15 cellular contexts compared by ENCODE assay signal in the genomic region with DNA sequence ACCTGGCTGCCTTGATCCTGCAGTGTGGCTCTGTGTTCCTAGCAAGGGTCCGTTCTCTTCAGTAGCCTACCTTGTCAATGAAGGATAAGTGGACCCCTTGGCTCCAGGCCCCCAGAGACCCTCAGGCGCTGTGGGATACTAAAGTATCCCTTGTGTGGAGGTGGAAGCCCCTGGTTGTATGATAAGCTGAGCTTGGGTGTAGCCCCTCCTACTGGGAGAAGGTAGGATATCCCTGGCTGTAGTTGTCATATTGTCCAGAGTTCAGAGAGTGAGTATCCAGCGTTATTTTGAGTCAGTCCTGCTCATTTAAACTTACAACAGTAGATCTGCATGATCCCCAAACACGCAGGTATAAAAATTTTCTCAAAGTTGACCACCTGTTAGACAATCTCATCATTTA.
A peak's percentile ranks its signal among the peaks of the same experiment; 100 is the strongest.
DNase-seq lines count a peak whose midpoint lies in the region; ATAC-seq and TF ChIP-seq lines count a peak whose summit lies in the region.
"Had no signal": no experiment of that assay in that cellular context is flagged by ENCODE, and none has a peak within 500 bp of the region (broad histone marks: within the 10 kb centered on the region; RNA-seq: fewer than 3 reads in every experiment).

No MANE protein-coding gene starts in this region.

- no peak overlapping the region for H3K27ac Mint-ChIP-seq in endodermal cell
- H3K27ac Mint-ChIP-seq: CD4-positive, CD25-positive, alpha-beta regulatory T cell; IgD-negative memory B cell had no signal

- H3K27me3 Mint-ChIP-seq in endodermal cell (ENCODE audit: insufficient read depth) = no peaks in the 10 kb centered on the region
- H3K27me3 Mint-ChIP-seq: CD4-positive, CD25-positive, alpha-beta regulatory T cell; IgD-negative memory B cell had no signal

- 82 to 100% methylated on average over 1 to 4 of the region's 4 CpGs for WGBS in endodermal cell (ENCODE audit: insufficient coverage in 1 of 2, insufficient read length in 1 of 2), 2 experiments

- no peaks in the 10 kb centered on the region for H3K27me3 ChIP-seq in NT2/D1 (ENCODE audit: insufficient read depth, insufficient read length)
- H3K27me3 ChIP-seq in endodermal cell (ENCODE audit: control insufficient read depth, insufficient read depth, low read length, poor library complexity, severe bottlenecking) = no peaks in the 10 kb centered on the region
- no peaks in the 10 kb centered on the region for H3K27me3 ChIP-seq in tibial artery
- H3K27me3 ChIP-seq: BLaER1 treated with 17β-estradiol and CSF1 and Interleukin-3, amounts not matched to agents 10 nM and 100 nM had no signal

- H3K4me3 ChIP-seq in NT2/D1 (ENCODE audit: insufficient read length, low read depth) (no peak overlapping the region), endodermal cell (ENCODE audit: low read length) (no peak overlapping the region), tibial artery (no peak overlapping the region)
- H3K4me3 ChIP-seq: BLaER1 treated with 17β-estradiol and CSF1 and Interleukin-3, amounts not matched to agents 10 nM and 100 nM had no signal

- H3K36me3 ChIP-seq in NT2/D1 (ENCODE audit: insufficient read depth, insufficient read length, low read length) (no peaks in the 10 kb centered on the region), endodermal cell (ENCODE audit: control insufficient read depth, insufficient read depth, low read length) (no peaks in the 10 kb centered on the region), tibial artery (no peaks in the 10 kb centered on the region)
- H3K36me3 ChIP-seq: BLaER1 treated with 17β-estradiol and CSF1 and Interleukin-3, amounts not matched to agents 10 nM and 100 nM had no signal

- no peak overlapping the region for H3K4me3 Mint-ChIP-seq in endodermal cell
- H3K4me3 Mint-ChIP-seq: CD4-positive, CD25-positive, alpha-beta regulatory T cell; IgD-negative memory B cell had no signal

- peak; percentile 3 for DNase-seq in NCI-H82 (lab: John Stamatoyannopoulos, UW)
- DNase-seq in NCI-H82 treated with DMSO at 0.1 percent for 48 hours (lab: John Stamatoyannopoulos, UW; ENCODE audit: unreplicated experiment) = no peak
- DNase-seq in NT2/D1 (ENCODE audit: low read depth, low spot score) = peak; percentile 2
- peak; percentile 66 for DNase-seq in endodermal cell
- DNase-seq in tibial artery = no peak
- no peak for DNase-seq in NCI-H526 treated with DMSO at 0.1 percent for 48 hours (lab: John Stamatoyannopoulos, UW)
- DNase-seq: 8988T; AML-193; CD4-positive, CD25-positive, alpha-beta regulatory T cell; DMS53; KG1 had no signal

- H3K36me3 Mint-ChIP-seq in endodermal cell (ENCODE audit: low read depth) = no peaks in the 10 kb centered on the region
- H3K36me3 Mint-ChIP-seq: CD4-positive, CD25-positive, alpha-beta regulatory T cell; IgD-negative memory B cell had no signal

- H3K27ac ChIP-seq in endodermal cell (ENCODE audit: low read depth, low read length) (no peak overlapping the region), tibial artery (no peak overlapping the region)
- H3K27ac ChIP-seq: BLaER1 treated with 17β-estradiol and CSF1 and Interleukin-3, amounts not matched to agents 10 nM and 100 nM had no signal

- no peaks in the 10 kb centered on the region for H3K4me1 Mint-ChIP-seq in endodermal cell
- H3K4me1 Mint-ChIP-seq: CD4-positive, CD25-positive, alpha-beta regulatory T cell had no signal

- no peaks in the 10 kb centered on the region for H3K4me1 ChIP-seq in NT2/D1 (ENCODE audit: insufficient read depth, insufficient read length)
- no peaks in the 10 kb centered on the region for H3K4me1 ChIP-seq in endodermal cell (ENCODE audit: control insufficient read depth, insufficient read depth, low read length)
- H3K4me1 ChIP-seq in tibial artery = peaks cover 0 to 15% (median 2%) of the 10 kb centered on the region in 4 donors
- H3K4me1 ChIP-seq: BLaER1 treated with 17β-estradiol and CSF1 and Interleukin-3, amounts not matched to agents 10 nM and 100 nM had no signal

- peak; percentile 74 for TF ChIP-seq CTCF in endodermal cell (conservative IDR thresholded peaks at IDR 0.05)
- no peak for TF ChIP-seq CTCF in tibial artery (IDR thresholded peaks at IDR 0.05)

- no peaks in the 10 kb centered on the region for H3K9me3 Mint-ChIP-seq in endodermal cell
- H3K9me3 Mint-ChIP-seq: IgD-negative memory B cell had no signal

- H3K9ac ChIP-seq in NT2/D1 (ENCODE audit: insufficient read length, low read depth) = no peak overlapping the region
- H3K9ac ChIP-seq in endodermal cell (ENCODE audit: extremely low read depth, low read length, poor library complexity, severe bottlenecking) = no peak overlapping the region
- H3K9ac ChIP-seq: BLaER1 treated with 17β-estradiol and CSF1 and Interleukin-3, amounts not matched to agents 10 nM and 100 nM had no signal

- intact Hi-C loops in tibial artery (cut with DNase I; ENCODE audit: low total_unique reads) = no loop called here

- H3K9me3 ChIP-seq in NT2/D1 (ENCODE audit: insufficient read depth, low read length) = no peaks in the 10 kb centered on the region
- no peaks in the 10 kb centered on the region for H3K9me3 ChIP-seq in endodermal cell (ENCODE audit: control insufficient read depth, low read length)
- H3K9me3 ChIP-seq in tibial artery = no peaks in the 10 kb centered on the region
- H3K9me3 ChIP-seq: BLaER1 treated with 17β-estradiol and CSF1 and Interleukin-3, amounts not matched to agents 10 nM and 100 nM had no signal

- ATAC-seq in HG02885 (IDR thresholded peaks at IDR 0.05; ENCODE audit: poor library complexity, unreplicated experiment) = no peak
- no peak for ATAC-seq in HG03196 (IDR thresholded peaks at IDR 0.05; ENCODE audit: unreplicated experiment)

Comparison
In these comparisons a context has a peak if more than half of its experiments do, and no peak if none do; other contexts are left out.
1. DNase-seq: peak in NCI-H82 (single experiment), NT2/D1 (single experiment) and endodermal cell (single experiment); none in NCI-H82 treated with DMSO at 0.1 percent for 48 hours (single experiment), tibial artery (0 of 2) and NCI-H526 treated with DMSO at 0.1 percent for 48 hours (single experiment).